Comparison of ENCODE assay signal across 11 cellular contexts in the genomic region with DNA sequence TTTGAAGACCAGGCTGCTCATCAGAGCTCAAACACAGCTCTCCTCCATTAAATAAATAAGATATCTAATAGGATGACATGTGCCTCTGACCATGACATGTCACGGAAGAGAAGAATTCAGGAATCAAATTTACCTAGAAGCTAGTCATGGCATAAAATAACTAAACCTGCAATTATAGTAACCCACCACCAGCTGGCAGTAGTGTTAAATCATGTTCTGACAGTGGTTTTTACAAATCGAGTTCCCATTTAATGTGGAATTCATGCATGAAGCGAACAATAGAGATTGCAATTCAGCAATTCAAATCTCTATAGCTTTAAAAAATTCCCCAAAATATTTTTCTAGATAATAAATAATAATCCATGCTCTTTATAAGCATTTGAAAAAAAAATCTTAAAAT.
A peak's percentile ranks its signal among the peaks of the same experiment; 100 is the strongest.
DNase-seq lines count a peak whose midpoint lies in the region; TF ChIP-seq lines count a peak whose summit lies in the region.
"Had no signal": no experiment of that assay in that cellular context is flagged by ENCODE, and none has a peak within 500 bp of the region (broad histone marks: within the 10 kb centered on the region; RNA-seq: fewer than 3 reads in every experiment).

No MANE protein-coding gene starts in this region.

- H3K4me1 ChIP-seq in Peyer's patch (no peaks in the 10 kb centered on the region), iPS DF 6.9 (ENCODE audit: control insufficient read depth, insufficient read depth, low read length) (no peaks in the 10 kb centered on the region)

- no CpG with 5 or more reads among the region's 3 CpGs for WGBS in iPS DF 6.9 (ENCODE audit: insufficient coverage, insufficient read length)

- in situ Hi-C loops in GM13977 (cut with MboI; ENCODE audit: low pct_unique_long_range_greater_than_20kb, low sequenced_read_pairs, unreplicated experiment) = no loop called here

- H3K4me3 ChIP-seq in Peyer's patch (no peak overlapping the region), iPS DF 6.9 (ENCODE audit: low read length) (no peak overlapping the region)

- H3K27me3 ChIP-seq in Peyer's patch (no peaks in the 10 kb centered on the region), iPS DF 6.9 (ENCODE audit: control insufficient read depth, insufficient read depth, low read length) (no peaks in the 10 kb centered on the region; the same call in 1 of the 2 replicates)

- TF ChIP-seq CTCF in GM13977 (IDR thresholded peaks at IDR 0.05; ENCODE audit: extremely low read depth, insufficient read depth, missing control alignments) = peak; percentile 47
- peak in 5 of 6 experiments; percentile 23 to 60 (median 55) for TF ChIP-seq CTCF in Peyer's patch (IDR thresholded peaks at IDR 0.05)

- H3K27ac ChIP-seq in Peyer's patch = no peak overlapping the region
- no peak overlapping the region for H3K27ac ChIP-seq in iPS DF 6.9 (ENCODE audit: low read length)

- no peaks in the 10 kb centered on the region for H3K9me3 ChIP-seq in Peyer's patch
- H3K9me3 ChIP-seq in iPS DF 6.9 (ENCODE audit: control insufficient read depth, insufficient read depth, low read length) = no peaks in the 10 kb centered on the region

- no peak for TF ChIP-seq POLR2A in Peyer's patch (IDR thresholded peaks at IDR 0.05)

- DNase-seq in AML-193 (lab: John Stamatoyannopoulos, UW) (peak; percentile 48 to 59), GM13977 (ENCODE audit: low spot score) (no peak), Peyer's patch (no peak), iPS DF 6.9 (ENCODE audit: low read depth, low spot score) (peak; percentile 27), dedifferentiated amniotic fluid mesenchymal stem cell (ENCODE audit: extremely low spot score) (no peak), mucosa of gallbladder (ENCODE audit: low spot score) (no peak), DMS153 treated with DMSO at 0.1 percent for 48 hours (lab: John Stamatoyannopoulos, UW; ENCODE audit: unreplicated experiment) (no peak)
- no peak for DNase-seq in activated CD8-positive, alpha-beta memory T cell treated with anti-CD3 and anti-CD28 coated beads, Interleukin-2, amount 50 U/mL, for 48 hours
- DNase-seq: activated CD4-positive, alpha-beta memory T cell treated with anti-CD3 and anti-CD28 coated beads, Interleukin-2, amount 10 ng/mL, durations not matched to agents 7 days and 5 days; DMS79; islet precursor cell had no signal

- H3K36me3 ChIP-seq in Peyer's patch (no peaks in the 10 kb centered on the region), iPS DF 6.9 (ENCODE audit: control insufficient read depth, insufficient read depth, low read length) (no peaks in the 10 kb centered on the region)

Comparison
In these comparisons a context has a peak if more than half of its experiments do, and no peak if none do; other contexts are left out.
1. DNase-seq: peak in AML-193 (2 of 2) and iPS DF 6.9 (single experiment); none in GM13977 (single experiment), Peyer's patch (0 of 3), activated CD8-positive, alpha-beta memory T cell treated with anti-CD3 and anti-CD28 coated beads, Interleukin-2, amount 50 U/mL, for 48 hours (single experiment), dedifferentiated amniotic fluid mesenchymal stem cell (single experiment), mucosa of gallbladder (single experiment) and DMS153 treated with DMSO at 0.1 percent for 48 hours (single experiment).